ENCODE assay signal across 1 cellular context in the genomic region with DNA sequence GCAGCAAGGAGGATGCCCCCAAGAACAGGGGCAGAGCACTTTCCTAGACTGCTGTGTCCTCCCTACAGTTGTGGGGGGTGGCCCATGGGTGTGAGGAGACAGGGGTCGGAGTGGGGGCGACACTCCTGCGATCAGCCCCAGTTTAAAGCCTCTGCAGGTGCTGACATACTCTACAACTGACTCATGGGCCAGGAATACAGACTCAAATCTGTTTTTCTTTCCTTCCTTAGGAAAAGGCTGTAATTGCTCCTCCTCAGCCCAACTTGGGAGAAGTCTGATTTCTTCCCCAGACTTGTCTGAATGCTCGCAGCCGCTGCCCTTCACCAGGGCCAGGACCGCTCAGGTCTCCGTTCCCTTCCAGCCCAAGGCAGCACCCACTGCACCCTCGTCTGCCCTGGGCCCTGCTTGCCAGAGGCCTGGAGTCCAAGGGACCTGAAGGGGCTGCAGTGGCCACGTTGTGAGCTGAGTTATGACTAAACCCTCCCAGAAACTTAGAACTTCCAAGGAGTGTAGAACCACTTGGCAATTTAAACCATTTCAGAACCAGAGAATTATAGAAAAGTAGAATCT.
TF ChIP-seq lines count a peak whose summit lies in the region.

No MANE protein-coding gene starts in this region.

TF ChIP-seq in IMR-90, 13 proteins besides CTCF, POLR2A, EP300 and RAD21:
- TF ChIP-seq, protein P1, sequence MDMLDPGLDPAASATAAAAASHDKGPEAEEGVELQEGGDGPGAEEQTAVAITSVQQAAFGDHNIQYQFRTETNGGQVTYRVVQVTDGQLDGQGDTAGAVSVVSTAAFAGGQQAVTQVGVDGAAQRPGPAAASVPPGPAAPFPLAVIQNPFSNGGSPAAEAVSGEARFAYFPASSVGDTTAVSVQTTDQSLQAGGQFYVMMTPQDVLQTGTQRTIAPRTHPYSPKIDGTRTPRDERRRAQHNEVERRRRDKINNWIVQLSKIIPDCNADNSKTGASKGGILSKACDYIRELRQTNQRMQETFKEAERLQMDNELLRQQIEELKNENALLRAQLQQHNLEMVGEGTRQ (IDR thresholded peaks at IDR 0.05; ENCODE audit: low read depth, low read length): no peak
- TF ChIP-seq, protein P2, sequence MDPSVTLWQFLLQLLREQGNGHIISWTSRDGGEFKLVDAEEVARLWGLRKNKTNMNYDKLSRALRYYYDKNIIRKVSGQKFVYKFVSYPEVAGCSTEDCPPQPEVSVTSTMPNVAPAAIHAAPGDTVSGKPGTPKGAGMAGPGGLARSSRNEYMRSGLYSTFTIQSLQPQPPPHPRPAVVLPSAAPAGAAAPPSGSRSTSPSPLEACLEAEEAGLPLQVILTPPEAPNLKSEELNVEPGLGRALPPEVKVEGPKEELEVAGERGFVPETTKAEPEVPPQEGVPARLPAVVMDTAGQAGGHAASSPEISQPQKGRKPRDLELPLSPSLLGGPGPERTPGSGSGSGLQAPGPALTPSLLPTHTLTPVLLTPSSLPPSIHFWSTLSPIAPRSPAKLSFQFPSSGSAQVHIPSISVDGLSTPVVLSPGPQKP (IDR thresholded peaks at IDR 0.05; ENCODE audit: borderline replicate concordance, low read depth, low read length): no peak
- no peak for TF ChIP-seq NFE2L2 (IDR thresholded peaks at IDR 0.05; ENCODE audit: low read depth, low read length)
- TF ChIP-seq BHLHE40 (IDR thresholded peaks at IDR 0.05; ENCODE audit: low read depth, low read length): no peak
- no peak for TF ChIP-seq MAFK (IDR thresholded peaks at IDR 0.05; ENCODE audit: low read depth, low read length)
- TF ChIP-seq MXI1 (IDR thresholded peaks at IDR 0.05; ENCODE audit: borderline replicate concordance, low read depth, low read length): no peak
- TF ChIP-seq RFX5 (IDR thresholded peaks at IDR 0.05; ENCODE audit: low read depth, low read length): no peak
- TF ChIP-seq SMC3 (IDR thresholded peaks at IDR 0.05; ENCODE audit: low read depth, low read length): no peak
- no peak for TF ChIP-seq RCOR1 (IDR thresholded peaks at IDR 0.05; ENCODE audit: insufficient replicate concordance, low read length)
- TF ChIP-seq CEBPB (IDR thresholded peaks at IDR 0.05; ENCODE audit: low read depth, low read length): no peak
- TF ChIP-seq MAZ (IDR thresholded peaks at IDR 0.05; ENCODE audit: borderline replicate concordance, low read depth, low read length): no peak
- TF ChIP-seq FOS (IDR thresholded peaks at IDR 0.05; ENCODE audit: low read depth, low read length): no peak
- no peak for TF ChIP-seq CHD1 (IDR thresholded peaks at IDR 0.05; ENCODE audit: low read depth, low read length)
